8 cellular contexts compared by ENCODE assay signal in the genomic region with DNA sequence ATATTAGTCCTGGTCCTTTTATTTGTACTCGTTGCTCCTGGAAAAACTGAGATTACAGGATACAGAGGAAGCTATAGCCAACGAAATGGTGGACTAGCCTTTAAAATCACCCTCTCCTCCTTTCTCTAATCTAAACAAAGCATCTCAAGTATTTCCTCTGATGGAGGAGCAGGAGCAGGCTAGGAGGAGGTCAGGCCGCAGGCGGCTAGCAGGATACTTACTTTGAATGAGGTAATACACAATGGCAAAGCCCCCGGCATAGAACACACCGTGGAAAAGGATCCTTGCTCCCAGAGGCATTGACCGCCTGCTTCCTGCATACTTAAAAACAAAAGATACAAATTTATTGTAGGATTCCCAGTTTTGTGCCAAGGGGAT.
A peak's percentile ranks its signal among the peaks of the same experiment; 100 is the strongest.
DNase-seq lines count a peak whose midpoint lies in the region; ATAC-seq, FAIRE-seq and TF ChIP-seq lines count a peak whose summit lies in the region.

No MANE protein-coding gene starts in this region.

- H3K4me2 ChIP-seq in Loucy (ENCODE audit: low read depth, low read length, poor library complexity, severe bottlenecking), result peak overlapping the region; percentile 89

- H3K36me3 Mint-ChIP-seq in chondrocyte (ENCODE audit: low read depth), result peaks cover 19% of the 10 kb centered on the region

- DNase-seq in AG09309 (ENCODE audit: low read depth) (peak; percentile 61), chondrocyte (ENCODE audit: low spot score) (no peak), D721Med (ENCODE audit: insufficient read length, low spot score) (no peak), NCI-H345 (lab: John Stamatoyannopoulos, UW) (no peak)
- no peak for DNase-seq in stimulated activated CD8-positive, alpha-beta memory T cell treated with anti-CD3 and anti-CD28 coated beads, Interleukin-4, amount 100 ng/mL, for 48 hours

- peaks cover 72% of the 10 kb centered on the region for H3K4me1 Mint-ChIP-seq in chondrocyte (ENCODE audit: low read depth)

- no peaks in the 10 kb centered on the region for H3K9me3 Mint-ChIP-seq in chondrocyte (ENCODE audit: low read depth)

- FAIRE-seq in D721Med (lab: Jason Lieb, UNC), result no peak

- no peak for ATAC-seq in GM19395 (IDR thresholded peaks at IDR 0.05; ENCODE audit: unreplicated experiment)

- no peak for TF ChIP-seq CTCF in AG09309 (IDR thresholded peaks at IDR 0.05; ENCODE audit: control insufficient read depth, insufficient read depth, low read depth, low read length, missing control alignments)
- no peak for TF ChIP-seq CTCF in Loucy (conservative IDR thresholded peaks at IDR 0.05; ENCODE audit: low read length)
- no peak for TF ChIP-seq CTCF in chondrocyte (IDR thresholded peaks at IDR 0.05)
- TF ChIP-seq CTCF in D721Med (IDR thresholded peaks at IDR 0.05; ENCODE audit: insufficient read depth, missing control alignments), result no peak

- H3K4me3 Mint-ChIP-seq in chondrocyte (ENCODE audit: unreplicated experiment), result peak overlapping the region; percentile 11

- H3K27me3 Mint-ChIP-seq in chondrocyte (ENCODE audit: low read depth), result no peaks in the 10 kb centered on the region

- peaks cover 69% of the 10 kb centered on the region for H3K4me1 ChIP-seq in Loucy (ENCODE audit: insufficient read depth, low read length, poor library complexity, severe bottlenecking)
- H3K4me1 ChIP-seq in mucosa of stomach (ENCODE audit: control insufficient read depth, insufficient read depth, low read length), result peaks cover 37% of the 10 kb centered on the region

- H2AFZ ChIP-seq in Loucy (ENCODE audit: low read length), result no peak overlapping the region

- no peaks in the 10 kb centered on the region for H3K9me2 ChIP-seq in Loucy (replicated peaks; ENCODE audit: low read depth, low read length)

- H4K20me1 ChIP-seq in Loucy (ENCODE audit: insufficient read depth, low read length, poor library complexity, severe bottlenecking), result peaks cover 10% of the 10 kb centered on the region

- H3K36me3 ChIP-seq in Loucy (ENCODE audit: insufficient read depth, low read length) (peaks cover 37% of the 10 kb centered on the region), mucosa of stomach (ENCODE audit: control insufficient read depth, insufficient read depth, low read length) (no peaks in the 10 kb centered on the region)

- H3F3A ChIP-seq in Loucy (ENCODE audit: low read depth), result peaks cover 28% of the 10 kb centered on the region

- H3K9ac ChIP-seq in Loucy (ENCODE audit: low read depth, low read length, poor library complexity, severe bottlenecking), result peak overlapping the region; percentile 59
- H3K9ac ChIP-seq in mucosa of stomach (ENCODE audit: low read length), result peak overlapping the region; percentile 55

- peak overlapping the region; percentile 96 for H3K27ac Mint-ChIP-seq in chondrocyte (ENCODE audit: unreplicated experiment)

- H3K27me3 ChIP-seq in Loucy (ENCODE audit: insufficient read depth, low read length, poor library complexity, severe bottlenecking) (no peaks in the 10 kb centered on the region), mucosa of stomach (ENCODE audit: control insufficient read depth, insufficient read depth, low read length) (no peaks in the 10 kb centered on the region)

- peaks cover 53% of the 10 kb centered on the region for H3K79me2 ChIP-seq in Loucy (ENCODE audit: insufficient read depth, low read length)

- H3K9me3 ChIP-seq in Loucy (ENCODE audit: insufficient read depth, low read depth, low read length) (no peaks in the 10 kb centered on the region), mucosa of stomach (ENCODE audit: control insufficient read depth, low read length) (no peaks in the 10 kb centered on the region)

- H3K4me3 ChIP-seq in AG09309 (ENCODE audit: control insufficient read depth, low read depth, low read length) (peak overlapping the region; percentile 13), Loucy (ENCODE audit: low read length, poor library complexity, severe bottlenecking) (peak overlapping the region; percentile 64), mucosa of stomach (ENCODE audit: low read length) (no peak overlapping the region)
